ENCODE assay signal across 22 cellular contexts in the genomic region with DNA sequence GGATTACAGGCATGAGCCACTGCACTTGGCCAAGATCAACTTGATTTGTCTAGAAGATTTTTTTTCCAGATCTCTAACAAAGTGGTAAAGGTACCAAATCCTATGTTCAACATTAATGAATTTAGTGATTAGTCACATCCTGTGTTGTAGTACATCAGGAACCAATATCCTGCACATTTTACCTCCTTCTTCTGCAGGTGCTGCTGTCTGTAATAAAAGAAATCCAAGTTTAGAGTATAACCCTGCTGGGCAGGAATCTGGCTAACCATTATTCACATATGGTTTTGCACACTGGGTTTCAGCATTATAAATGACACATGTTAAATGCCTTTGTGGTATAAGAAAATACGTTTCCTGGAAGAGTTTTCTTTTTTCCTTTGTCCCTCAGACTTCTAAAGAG. TPM values are rescaled to one million over a fixed set of nuclear protein-coding genes. Genes with fewer than 3 reads are reported as not detected.
DNase-seq lines count a peak whose midpoint lies in the region; ATAC-seq and TF ChIP-seq lines count a peak whose summit lies in the region.
"Had no signal": no experiment of that assay in that cellular context is flagged by ENCODE, and none has a peak within 500 bp of the region (broad histone marks: within the 10 kb centered on the region; RNA-seq: fewer than 3 reads in every experiment).

No MANE protein-coding gene starts in this region.

- H3K4me1 ChIP-seq in upper lobe of right lung = peaks cover 19% of the 10 kb centered on the region
- H3K4me1 ChIP-seq: parathyroid adenoma had no signal

- H3K36me3 ChIP-seq in upper lobe of right lung = no peaks in the 10 kb centered on the region
- H3K36me3 ChIP-seq: colonic mucosa, MG63, tibial artery had no signal

- H3K27me3 ChIP-seq in upper lobe of right lung = no peaks in the 10 kb centered on the region
- H3K27me3 ChIP-seq: colonic mucosa, MG63, tibial artery had no signal

- ATAC-seq in esophagus mucosa (peak; percentile 79), upper lobe of right lung (no peak), GM19397 (IDR thresholded peaks at IDR 0.05; ENCODE audit: unreplicated experiment) (no peak)
- ATAC-seq: activated CD4-positive, CD25-positive, alpha-beta regulatory T cell treated with anti-CD3 and anti-CD28 coated beads, Interleukin-2, amount 50 U/mL, for 24 hours; GM12878; sciatic nerve had no signal

- H3K9me3 ChIP-seq in upper lobe of right lung = no peaks in the 10 kb centered on the region
- H3K9me3 ChIP-seq: colonic mucosa, MG63, tibial artery had no signal

- DNase-seq in A172 (ENCODE audit: low spot score) (peak; percentile 62), HCEC 1CT (peak; percentile 6), RWPE1 (ENCODE audit: low spot score) (no peak), upper lobe of right lung (no peak)
- no peak for DNase-seq in activated naive CD4-positive, alpha-beta T cell treated with Interleukin-2 at 50 U/mL for 16 hours
- no peak for DNase-seq in activated CD4-positive, CD25-positive, alpha-beta regulatory T cell (lab: John Stamatoyannopoulos, UW)
- DNase-seq: activated T-cell treated with anti-CD3 and anti-CD28 coated beads, Interleukin-2, amount 50 U/mL, for 24 hours; colonic mucosa; DMS79 treated with DMSO at 0.1 percent for 48 hours; islet precursor cell; MG63; NCI-H2081; nephron progenitor cell; T-helper 1 cell; tibial artery had no signal

- intact Hi-C loops in upper lobe of right lung (cut with DNase I) = no loop called here

- TF ChIP-seq CTCF in RWPE1 (conservative IDR thresholded peaks at IDR 0.05; ENCODE audit: low read depth) (no peak), upper lobe of right lung (IDR thresholded peaks at IDR 0.05) (no peak)

- CTCF ChIA-PET in RWPE1 (lab: Yijun Ruan, JAX) = no interaction called here

- POLR2A ChIA-PET in RWPE1 (lab: Yijun Ruan, JAX; ENCODE audit: low non-redundant PET) = no interaction called here

- H3K27ac ChIP-seq in RWPE1 (peak overlapping the region; percentile 69), upper lobe of right lung (no peak overlapping the region)
- H3K27ac ChIP-seq: colonic mucosa, parathyroid adenoma, tibial artery had no signal

- no peak overlapping the region for H3K4me3 ChIP-seq in upper lobe of right lung
- H3K4me3 ChIP-seq: colonic mucosa, GM12878, MG63, tibial artery had no signal

RNA-seq across cellular contexts. Expression of a gene that starts 10.8 kb away (rescaled TPM):
- total RNA-seq in A172 (2014; rRNA removed; shearing (Covaris generic)) = 48.3 and 52.9 TPM in 2 replicates
- total RNA-seq in esophagus mucosa (64.5 TPM), upper lobe of right lung (38.5 TPM)
- total RNA-seq: B cell had no signal

Comparison
In these comparisons a context has a peak if more than half of its experiments do, and no peak if none do; other contexts are left out.
1. DNase-seq: peak in A172 (single experiment) and HCEC 1CT (single experiment); none in RWPE1 (single experiment), activated naive CD4-positive, alpha-beta T cell treated with Interleukin-2 at 50 U/mL for 16 hours (single experiment), upper lobe of right lung (single experiment) and activated CD4-positive, CD25-positive, alpha-beta regulatory T cell (0 of 4).